9 cellular contexts compared by ENCODE assay signal in the genomic region with DNA sequence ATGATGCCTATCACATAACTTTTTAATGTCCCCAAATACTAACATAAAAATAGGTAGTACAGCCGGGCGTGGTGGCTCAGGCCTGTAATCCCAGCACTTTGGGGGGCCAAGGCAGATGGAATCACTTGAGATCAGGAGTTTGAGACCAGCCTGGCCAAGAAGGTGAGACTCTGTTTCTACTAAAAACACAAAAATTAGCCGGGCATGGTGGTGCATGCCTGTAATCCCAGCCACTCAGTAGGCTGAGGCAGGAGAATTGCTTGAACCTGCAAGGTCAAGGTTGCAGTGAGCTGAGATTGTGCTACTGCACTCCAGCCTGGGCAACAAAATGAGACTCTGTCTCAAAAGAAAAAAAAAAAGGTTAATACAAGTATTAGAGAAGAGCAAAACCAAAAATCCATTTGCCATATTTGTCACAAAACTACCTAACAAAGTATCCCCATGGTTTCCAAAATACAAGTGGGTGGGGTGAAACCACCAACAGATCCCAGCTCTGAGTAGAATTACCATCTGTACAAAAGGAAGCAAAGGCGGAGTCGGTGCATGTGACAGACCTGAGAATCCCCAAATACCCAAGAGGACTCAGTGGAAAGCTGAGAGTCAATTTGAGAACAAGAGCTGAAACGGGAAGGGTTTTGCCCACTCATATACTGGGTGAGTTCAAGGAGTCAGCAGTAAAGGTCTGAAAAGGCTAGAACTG.
DNase-seq lines count a peak whose midpoint lies in the region; ATAC-seq and TF ChIP-seq lines count a peak whose summit lies in the region.
"Had no signal": no experiment of that assay in that cellular context is flagged by ENCODE, and none has a peak within 500 bp of the region (broad histone marks: within the 10 kb centered on the region; RNA-seq: fewer than 3 reads in every experiment).

No MANE protein-coding gene starts in this region.

- peaks cover 0 to 4% (median 3%) of the 10 kb centered on the region in 7 donors for H3K9me3 Mint-ChIP-seq in CD14-positive monocyte

- peak overlapping the region in 2 of 7 donors; percentile 59 to 87 for H3K27ac Mint-ChIP-seq in CD14-positive monocyte

- peak; percentile 68 to 71 for DNase-seq in activated T-cell treated with anti-CD3 and anti-CD28 coated beads, Interleukin-2, amount 50 U/mL, for 48 hours
- DNase-seq in stimulated activated CD4-positive, alpha-beta T cell treated with anti-CD3 and anti-CD28 coated beads, Interleukin-4, amount 100 ng/mL, for 1 hour: peak; percentile 35
- DNase-seq in NCI-H446 (lab: John Stamatoyannopoulos, UW) (no peak), cerebellum (ENCODE audit: low spot score) (no peak), left ventricle myocardium superior (no peak), CD14-positive monocyte (ENCODE audit: low spot score) (no peak)

- peaks cover 0 to 7% of the 10 kb centered on the region in 2 donors for H3K36me3 Mint-ChIP-seq in CD14-positive monocyte

- TF ChIP-seq CTCF in CD14-positive monocyte (IDR thresholded peaks at IDR 0.05): no peak

- no peaks in the 10 kb centered on the region for H3K27me3 Mint-ChIP-seq in CD14-positive monocyte (ENCODE audit: low read depth in 3 of 3)

- intact Hi-C loops in left ventricle myocardium superior (cut with micrococcal nuclease) (no loop called here), CD14-positive monocyte (cut with micrococcal nuclease) (no loop called here)

- no peak overlapping the region for H3K4me3 Mint-ChIP-seq in CD14-positive monocyte

- peaks cover 43% of the 10 kb centered on the region for H3K4me1 Mint-ChIP-seq in CD14-positive monocyte

- ATAC-seq in GM19328 (IDR thresholded peaks at IDR 0.05; ENCODE audit: unreplicated experiment) (peak; percentile 27), HG02938 (IDR thresholded peaks at IDR 0.05; ENCODE audit: unreplicated experiment) (peak; percentile 31), left ventricle myocardium superior (no peak)
- ATAC-seq: right lobe of liver had no signal

Comparison
In these comparisons a context has a peak if more than half of its experiments do, and no peak if none do; other contexts are left out.
1. DNase-seq: peak in activated T-cell treated with anti-CD3 and anti-CD28 coated beads, Interleukin-2, amount 50 U/mL, for 48 hours (2 of 2) and stimulated activated CD4-positive, alpha-beta T cell treated with anti-CD3 and anti-CD28 coated beads, Interleukin-4, amount 100 ng/mL, for 1 hour (single experiment); none in NCI-H446 (0 of 2), cerebellum (single experiment), left ventricle myocardium superior (single experiment) and CD14-positive monocyte (single experiment).